Comparison of ENCODE assay signal across 23 cellular contexts in genomic region chr1:95375201-95375600, GRCh38.
DNase-seq lines count a peak whose midpoint lies in the region; TF ChIP-seq lines count a peak whose summit lies in the region.
"Had no signal": no experiment of that assay in that cellular context is flagged by ENCODE, and none has a peak within 500 bp of the region (broad histone marks: within the 10 kb centered on the region; RNA-seq: fewer than 3 reads in every experiment).

No MANE protein-coding gene starts in this region.

- no peaks in the 10 kb centered on the region for H3K4me1 Mint-ChIP-seq in CD8-positive, alpha-beta memory T cell

- POLR2A ChIA-PET in CD8-positive, alpha-beta memory T cell (lab: Charles Lee): no interaction called here

- peaks cover 96% of the 10 kb centered on the region for H3K36me3 ChIP-seq in BE2C
- H3K36me3 ChIP-seq in CD8-positive, alpha-beta memory T cell (ENCODE audit: insufficient read depth, low read length): no peaks in the 10 kb centered on the region
- H3K36me3 ChIP-seq: BLaER1 treated with 17β-estradiol and CSF1 and Interleukin-3, amounts not matched to agents 10 nM and 100 nM had no signal

- H3K4me3 ChIP-seq in BE2C (ENCODE audit: low read depth, low read length) (peak overlapping the region; percentile 90), coronary artery (no peak overlapping the region)
- H3K4me3 ChIP-seq in CD8-positive, alpha-beta memory T cell (ENCODE audit: low read length): no peak overlapping the region
- H3K4me3 ChIP-seq: BLaER1 treated with 17β-estradiol and CSF1 and Interleukin-3, amounts not matched to agents 10 nM and 100 nM; GM12878 had no signal

- H3K27me3 Mint-ChIP-seq in CD8-positive, alpha-beta memory T cell: peaks cover 0 to 2% of the 10 kb centered on the region in 2 donors
- H3K27me3 Mint-ChIP-seq: CD4-positive, alpha-beta T cell had no signal

- H3K27ac Mint-ChIP-seq in CD8-positive, alpha-beta memory T cell: no peak overlapping the region
- H3K27ac Mint-ChIP-seq: CD4-positive, alpha-beta T cell; CD8-positive, alpha-beta T cell had no signal

- peaks cover 5% of the 10 kb centered on the region for H3K4me1 ChIP-seq in BE2C
- H3K4me1 ChIP-seq in CD8-positive, alpha-beta memory T cell (ENCODE audit: insufficient read depth, low read length): no peaks in the 10 kb centered on the region
- H3K4me1 ChIP-seq: BLaER1 treated with 17β-estradiol and CSF1 and Interleukin-3, amounts not matched to agents 10 nM and 100 nM had no signal

- no peak overlapping the region for H3K27ac ChIP-seq in coronary artery
- H3K27ac ChIP-seq in CD8-positive, alpha-beta memory T cell (ENCODE audit: low read depth, low read length): no peak overlapping the region
- H3K27ac ChIP-seq: 22Rv1; BLaER1 treated with 17β-estradiol and CSF1 and Interleukin-3, amounts not matched to agents 10 nM and 100 nM; C4-2B had no signal

- CTCF ChIA-PET in CD8-positive, alpha-beta memory T cell (lab: Charles Lee): no interaction called here

- no peaks in the 10 kb centered on the region for H3K27me3 ChIP-seq in BE2C
- no peaks in the 10 kb centered on the region for H3K27me3 ChIP-seq in CD8-positive, alpha-beta memory T cell (ENCODE audit: insufficient read depth, low read length, poor library complexity, severe bottlenecking)
- H3K27me3 ChIP-seq: BLaER1 treated with 17β-estradiol and CSF1 and Interleukin-3, amounts not matched to agents 10 nM and 100 nM had no signal

- DNase-seq in BE2C (no peak), NCI-H1417 treated with DMSO at 0.1 percent for 48 hours (lab: John Stamatoyannopoulos, UW) (peak; percentile 2), SK-N-DZ (ENCODE audit: low spot score) (peak; percentile 52), left kidney (ENCODE audit: low read depth, low spot score) (peak; percentile 81), 8988T (no peak), coronary artery (ENCODE audit: low spot score) (no peak), RKO (ENCODE audit: low spot score) (no peak)
- DNase-seq in CD8-positive, alpha-beta memory T cell: no peak
- DNase-seq: ACHN; CD4-positive, alpha-beta T cell; CD8-positive, alpha-beta T cell; COR-L47; DMS 273 treated with DMSO at 0.1 percent for 48 hours; DMS153; DMS53; DMS79; DND-41; EL; GDM1 had no signal

- H3K9me3 Mint-ChIP-seq in CD8-positive, alpha-beta memory T cell: no peaks in the 10 kb centered on the region
- H3K9me3 Mint-ChIP-seq: CD8-positive, alpha-beta T cell had no signal

- H3K36me3 Mint-ChIP-seq in CD8-positive, alpha-beta memory T cell: no peaks in the 10 kb centered on the region
- H3K36me3 Mint-ChIP-seq: CD8-positive, alpha-beta T cell had no signal

- no peaks in the 10 kb centered on the region for H3K9me3 ChIP-seq in BE2C
- H3K9me3 ChIP-seq in CD8-positive, alpha-beta memory T cell (ENCODE audit: low read length): no peaks in the 10 kb centered on the region
- H3K9me3 ChIP-seq: BLaER1 treated with 17β-estradiol and CSF1 and Interleukin-3, amounts not matched to agents 10 nM and 100 nM had no signal

- H3K4me3 Mint-ChIP-seq in CD8-positive, alpha-beta memory T cell: no peak overlapping the region
- H3K4me3 Mint-ChIP-seq: CD4-positive, alpha-beta T cell; CD8-positive, alpha-beta T cell had no signal

- no peak for TF ChIP-seq CTCF in BE2C (IDR thresholded peaks at IDR 0.05; ENCODE audit: low read depth, low read length)
- TF ChIP-seq CTCF in coronary artery (IDR thresholded peaks at IDR 0.05): no peak

Comparison
In these comparisons a context has a peak if more than half of its experiments do, and no peak if none do; other contexts are left out.
1. DNase-seq: peak in NCI-H1417 treated with DMSO at 0.1 percent for 48 hours (single experiment), SK-N-DZ (single experiment) and left kidney (single experiment); none in BE2C (single experiment), 8988T (single experiment), coronary artery (single experiment), RKO (single experiment) and CD8-positive, alpha-beta memory T cell (0 of 5).